11 cellular contexts compared by ENCODE assay signal in genomic region chr3:194711913-194712312, GRCh38. TPM values are rescaled to one million over a fixed set of nuclear protein-coding genes. Genes with fewer than 3 reads are reported as not detected.
A peak's percentile ranks its signal among the peaks of the same experiment; 100 is the strongest.
DNase-seq lines count a peak whose midpoint lies in the region; ATAC-seq and TF ChIP-seq lines count a peak whose summit lies in the region.
"Had no signal": no experiment of that assay in that cellular context is flagged by ENCODE, and none has a peak within 500 bp of the region (broad histone marks: within the 10 kb centered on the region; RNA-seq: fewer than 3 reads in every experiment).

No MANE protein-coding gene starts in this region.

- CTCF ChIA-PET in BJ (lab: Yijun Ruan, JAX), result interaction anchor here (0.9 kb wide), 1 partner anchor 15 kb away, joined by 4 read pairs; no protein-coding TSS in a partner anchor

- H3K27me3 ChIP-seq in BJ (ENCODE audit: control insufficient read depth, insufficient read depth, low read length), result peaks cover 3% of the 10 kb centered on the region; the same call in 1 of the 2 replicates
- H3K27me3 ChIP-seq: Peyer's patch, suprapubic skin had no signal

- H3K4me3 ChIP-seq in BJ (ENCODE audit: low read depth, low read length), result no peak overlapping the region
- H3K4me3 ChIP-seq: Peyer's patch, suprapubic skin had no signal

- in situ Hi-C loops in KBM-7 (cut with MboI; ENCODE audit: low pct_unique_long_range_greater_than_20kb, low sequenced_read_pairs), result no loop called here

- peaks cover 52% of the 10 kb centered on the region for H3K4me1 Mint-ChIP-seq in chondrocyte (ENCODE audit: low read depth)

- H3K27me3 Mint-ChIP-seq in chondrocyte (ENCODE audit: low read depth), result no peaks in the 10 kb centered on the region

- H3K36me3 Mint-ChIP-seq in chondrocyte (ENCODE audit: low read depth), result no peaks in the 10 kb centered on the region

- ATAC-seq in GM21515 (IDR thresholded peaks at IDR 0.05; ENCODE audit: unreplicated experiment), result no peak

- no peak overlapping the region for H3K4me3 Mint-ChIP-seq in chondrocyte (ENCODE audit: unreplicated experiment)

- H3K27ac Mint-ChIP-seq in chondrocyte (ENCODE audit: unreplicated experiment), result peak overlapping the region; percentile 92

- peak; percentile 90 for DNase-seq in BJ (ENCODE audit: low read depth)
- DNase-seq in M059J (ENCODE audit: low read depth), result peak; percentile 100
- no peak for DNase-seq in chondrocyte (ENCODE audit: low spot score)
- DNase-seq in lung microvascular endothelial cell (ENCODE audit: low read depth in 2 of 2), result peak; percentile 95 to 99
- no peak for DNase-seq in KBM-7
- DNase-seq in GM19238 (ENCODE audit: insufficient read length, low spot score), result no peak
- no peak for DNase-seq in caudate nucleus (lab: John Stamatoyannopoulos, UW)
- DNase-seq: COR-L47, Peyer's patch had no signal

- TF ChIP-seq CTCF in BJ (IDR thresholded peaks at IDR 0.05; ENCODE audit: insufficient read depth, low read depth, low read length) (no peak), chondrocyte (IDR thresholded peaks at IDR 0.05) (peak; percentile 43)

- H3K27ac ChIP-seq in caudate nucleus (ENCODE audit: low read depth, low read length), result no peak overlapping the region
- H3K27ac ChIP-seq: Peyer's patch, suprapubic skin had no signal

- no peaks in the 10 kb centered on the region for H3K36me3 ChIP-seq in BJ (ENCODE audit: control insufficient read depth, insufficient read depth, low read length)
- H3K36me3 ChIP-seq: Peyer's patch, suprapubic skin had no signal

- POLR2A ChIA-PET in BJ (lab: Charles Lee), result no interaction called here

- peaks cover 3% of the 10 kb centered on the region for H3K9me3 Mint-ChIP-seq in chondrocyte (ENCODE audit: low read depth)

RNA-seq across cellular contexts. Expression of gene FAM43A, which starts 26.2 kb away (rescaled TPM):
- polyA plus RNA-seq in BJ (2011; rRNA removed), result 12.2 and 14.6 TPM in 2 replicates
- 3.9 and 4.6 TPM in 2 replicates for polyA minus RNA-seq in BJ (2011; rRNA and poly(A)+ RNA removed)
- 0.22 and 2.6 TPM in 2 replicates for total RNA-seq in M059J (2014; rRNA removed; shearing (Covaris generic))
- total RNA-seq in chondrocyte (22.8 to 25.3 TPM (median 25.1 TPM) in 3 replicates), lung microvascular endothelial cell (93.1 and 227 TPM in 2 replicates)

RNA-seq across cellular contexts. Expression of gene LSG1, which starts 39.9 kb away (rescaled TPM):
- polyA plus RNA-seq in BJ (2011; rRNA removed), result 23.9 and 35.4 TPM in 2 replicates
- polyA minus RNA-seq in BJ (2011; rRNA and poly(A)+ RNA removed), result 21.9 and 35.2 TPM in 2 replicates
- total RNA-seq in M059J (2014; rRNA removed; shearing (Covaris generic)), result 47.5 and 70.7 TPM in 2 replicates
- total RNA-seq in chondrocyte (20.4 to 30.2 TPM (median 22.5 TPM) in 3 replicates), lung microvascular endothelial cell (48.6 and 54.6 TPM in 2 replicates)

Comparison
In these comparisons a context has a peak if more than half of its experiments do, and no peak if none do; other contexts are left out.
1. DNase-seq: peak in BJ (single experiment), M059J (single experiment) and lung microvascular endothelial cell (2 of 2); none in chondrocyte (single experiment), KBM-7 (single experiment), GM19238 (single experiment) and caudate nucleus (0 of 61).